In the genomic region with DNA sequence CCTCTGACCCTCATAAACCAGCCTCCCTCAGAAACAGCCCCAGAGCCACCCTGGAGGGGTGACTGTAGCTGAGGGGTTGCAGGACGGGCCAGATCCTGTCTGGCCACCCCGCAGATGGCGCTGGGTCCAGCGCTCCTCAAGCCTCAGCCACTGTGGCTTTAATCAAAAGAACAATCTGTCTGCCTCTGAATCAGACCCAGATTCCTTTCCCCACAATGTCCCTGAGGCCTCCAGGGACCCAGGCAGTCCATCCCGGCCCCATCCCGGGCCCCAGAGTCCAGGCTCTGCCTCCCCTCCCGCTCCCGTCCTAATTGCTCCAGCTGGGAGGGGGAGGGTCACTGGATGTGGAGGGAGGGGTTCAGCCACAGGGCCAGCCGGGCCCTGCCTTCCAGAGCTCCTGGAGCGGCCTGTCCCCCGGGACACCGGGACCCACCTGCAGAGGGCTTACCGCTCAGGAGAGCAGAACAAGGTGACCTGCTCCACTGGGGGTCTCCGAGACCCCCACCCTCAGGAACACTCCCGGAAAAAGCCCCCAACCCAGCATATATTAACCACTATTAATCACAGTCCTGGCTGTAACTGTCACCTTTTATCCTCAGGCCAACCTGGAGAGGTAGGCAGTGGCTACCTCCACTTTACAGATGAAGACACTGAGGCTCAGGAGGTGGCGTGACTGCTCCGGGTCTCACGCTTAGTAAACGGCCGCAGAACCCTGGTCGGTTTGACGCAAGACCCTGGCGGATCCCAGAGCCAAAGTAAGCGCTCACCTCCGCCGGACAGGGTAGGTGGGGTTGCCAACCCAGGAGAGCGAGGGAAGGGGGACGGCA, we compare ENCODE assay signal across 10 cellular contexts. TPM values are rescaled to one million over a fixed set of nuclear protein-coding genes. Genes with fewer than 3 reads are reported as not detected.
DNase-seq lines count a peak whose midpoint lies in the region; ATAC-seq, FAIRE-seq and TF ChIP-seq lines count a peak whose summit lies in the region.
"Had no signal": no experiment of that assay in that cellular context is flagged by ENCODE, and none has a peak within 500 bp of the region (broad histone marks: within the 10 kb centered on the region; RNA-seq: fewer than 3 reads in every experiment).

No MANE protein-coding gene starts in this region.

- no peak overlapping the region for H3K9ac ChIP-seq in keratinocyte (ENCODE audit: control insufficient read depth, extremely low read depth, insufficient read depth, low read length)
- H3K9ac ChIP-seq: BLaER1 had no signal

- DNase-seq in NCI-H82 (lab: John Stamatoyannopoulos, UW) (peak; percentile 45), NCI-H82 treated with DMSO at 0.1 percent for 48 hours (lab: John Stamatoyannopoulos, UW; ENCODE audit: unreplicated experiment) (no peak), astrocyte of the spinal cord (ENCODE audit: low read depth, low spot score) (no peak), keratinocyte (ENCODE audit: low read depth, low spot score) (no peak), SKM-1 treated with dmso at 0.1 percent for 144 hours (lab: John Stamatoyannopoulos, UW; ENCODE audit: unreplicated experiment) (no peak), NCI-H774 (lab: John Stamatoyannopoulos, UW) (no peak)
- no peak for DNase-seq in stimulated activated naive CD8-positive, alpha-beta T cell treated with anti-CD3 and anti-CD28 coated beads, Interleukin-15, amount 100 ng/mL, for 72 hours

- no peak overlapping the region for H2AFZ ChIP-seq in keratinocyte (ENCODE audit: control insufficient read depth, low read length)

- H4K20me1 ChIP-seq in keratinocyte (ENCODE audit: control insufficient read depth, extremely low read depth, insufficient read depth, low read length): no peaks in the 10 kb centered on the region

- H3K27me3 Mint-ChIP-seq in stimulated activated naive CD8-positive, alpha-beta T cell treated with anti-CD3 and anti-CD28 coated beads, Interleukin-15, amount 100 ng/mL, for 72 hours: peaks cover 80% of the 10 kb centered on the region

- H3K27ac ChIP-seq in keratinocyte (ENCODE audit: control insufficient read depth, insufficient read depth, low read length): no peak overlapping the region
- H3K27ac ChIP-seq: BLaER1, HL-60 had no signal

- peaks cover 39% of the 10 kb centered on the region for H3K79me2 ChIP-seq in keratinocyte (ENCODE audit: control insufficient read depth, insufficient read depth, low read length)

- TF ChIP-seq CTCF in astrocyte of the spinal cord (IDR thresholded peaks at IDR 0.05; ENCODE audit: low read depth, low read length) (no peak), keratinocyte (optimal IDR thresholded peaks at IDR 0.05 in 1 of 3, IDR thresholded peaks at IDR 0.05 in 1 of 3, conservative IDR thresholded peaks at IDR 0.05 in 1 of 3; ENCODE audit: extremely low read depth in 1 of 3, insufficient read depth in 2 of 3, low read length in 3 of 3) (no peak)

- peak overlapping the region; percentile 37 for H3K4me2 ChIP-seq in keratinocyte (ENCODE audit: control insufficient read depth, extremely low read depth, insufficient read depth, low read depth, low read length)

- peaks cover 0 to 10% of the 10 kb centered on the region in 2 experiments for H3K36me3 ChIP-seq in keratinocyte (ENCODE audit: control insufficient read depth in 2 of 2, extremely low read depth in 1 of 2, insufficient read depth in 2 of 2, low read length in 2 of 2)
- H3K36me3 ChIP-seq: BLaER1 had no signal

- peaks cover 30% of the 10 kb centered on the region for H3K4me1 ChIP-seq in keratinocyte (ENCODE audit: control insufficient read depth, extremely low read depth, insufficient read depth, low read length)

- no peaks in the 10 kb centered on the region for H3K27me3 ChIP-seq in keratinocyte (ENCODE audit: control insufficient read depth, extremely low read depth, insufficient read depth, low read length)

- H3K9me3 Mint-ChIP-seq in stimulated activated naive CD8-positive, alpha-beta T cell treated with anti-CD3 and anti-CD28 coated beads, Interleukin-15, amount 100 ng/mL, for 72 hours: no peaks in the 10 kb centered on the region

- H3K4me3 Mint-ChIP-seq in stimulated activated naive CD8-positive, alpha-beta T cell treated with anti-CD3 and anti-CD28 coated beads, Interleukin-15, amount 100 ng/mL, for 72 hours: peak overlapping the region; percentile 50 to 74

- peak overlapping the region in 1 of 2 donors; percentile 33 for H3K27ac Mint-ChIP-seq in stimulated activated naive CD8-positive, alpha-beta T cell treated with anti-CD3 and anti-CD28 coated beads, Interleukin-15, amount 100 ng/mL, for 72 hours

- ATAC-seq in stimulated activated naive CD8-positive, alpha-beta T cell treated with anti-CD3 and anti-CD28 coated beads, Interleukin-15, amount 100 ng/mL, for 72 hours: peak; percentile 16
- no peak for ATAC-seq in GM21390 (IDR thresholded peaks at IDR 0.05; ENCODE audit: unreplicated experiment)

- H3K4me3 ChIP-seq in astrocyte of the spinal cord (ENCODE audit: low read depth, low read length): peak overlapping the region; percentile 79
- H3K4me3 ChIP-seq in keratinocyte (ENCODE audit: control insufficient read depth in 2 of 3, extremely low read depth in 1 of 3, insufficient read depth in 2 of 3, low read depth in 1 of 3, low read length in 3 of 3): peak overlapping the region in 2 of 3 experiments; percentile 26 to 84

- in situ Hi-C loops in astrocyte of the spinal cord (cut with HindIII; ENCODE audit: low sequenced_read_pairs): no loop called here

- FAIRE-seq in keratinocyte (lab: Jason Lieb, UNC): no peak

- dilution Hi-C loops in keratinocyte (cut with MboI; ENCODE audit: extremely low pct_ligation_motif_present, low sequenced_read_pairs): no loop called here

- H3K9me3 ChIP-seq in keratinocyte (ENCODE audit: control insufficient read depth, low read depth, low read length): no peaks in the 10 kb centered on the region
- H3K9me3 ChIP-seq: BLaER1 had no signal

- no peaks in the 10 kb centered on the region for H3K9me1 ChIP-seq in keratinocyte (ENCODE audit: control insufficient read depth, extremely low read depth, insufficient read depth, low read length)

- peaks cover 25% of the 10 kb centered on the region for H3K4me1 Mint-ChIP-seq in stimulated activated naive CD8-positive, alpha-beta T cell treated with anti-CD3 and anti-CD28 coated beads, Interleukin-15, amount 100 ng/mL, for 72 hours

RNA-seq across cellular contexts. Expression of a gene that starts 0.8 kb away (rescaled TPM):
- polyA plus RNA-seq in keratinocyte: 144 to 223 TPM (median 185 TPM) in 3 replicates
- polyA plus RNA-seq in keratinocyte (2011; ENCODE audit: low read depth): 23.5 TPM
- 117 and 227 TPM in 2 replicates for polyA plus RNA-seq in keratinocyte (2011; cell fraction: cytosol; rRNA removed)
- 304 and 450 TPM in 2 replicates for polyA plus RNA-seq in keratinocyte (2011; cell fraction: nucleus; rRNA removed)
- 121 and 176 TPM in 2 replicates for polyA plus RNA-seq in keratinocyte (2012; ENCODE audit: low replicate concordance)
- polyA minus RNA-seq in keratinocyte: 87.9 to 246 TPM (median 131 TPM) in 3 replicates
- polyA minus RNA-seq in keratinocyte (2011; cell fraction: cytosol; rRNA and poly(A)+ RNA removed): 300 TPM
- 125 and 154 TPM in 2 replicates for polyA minus RNA-seq in keratinocyte (2011; cell fraction: nucleus; rRNA and poly(A)+ RNA removed)

RNA-seq across cellular contexts. Expression of a gene that starts 15.5 kb away (rescaled TPM):
- polyA plus RNA-seq in keratinocyte: not detected in 3 replicates
- not detected for polyA plus RNA-seq in keratinocyte (2011; ENCODE audit: low read depth)
- polyA plus RNA-seq in keratinocyte (2011; cell fraction: cytosol; rRNA removed): not detected in 2 replicates
- polyA plus RNA-seq in keratinocyte (2011; cell fraction: nucleus; rRNA removed): not detected in 2 replicates
- not detected in 2 replicates for polyA plus RNA-seq in keratinocyte (2012; ENCODE audit: low replicate concordance)
- polyA minus RNA-seq in keratinocyte: not detected in 3 replicates
- not detected for polyA minus RNA-seq in keratinocyte (2011; cell fraction: cytosol; rRNA and poly(A)+ RNA removed)
- not detected in 2 replicates for polyA minus RNA-seq in keratinocyte (2011; cell fraction: nucleus; rRNA and poly(A)+ RNA removed)

RNA-seq across cellular contexts. Expression of a gene that starts 21.7 kb away (rescaled TPM):
- 0.28 to 0.80 TPM (median 0.46 TPM) in 3 replicates for polyA plus RNA-seq in keratinocyte
- 0.42 TPM for polyA plus RNA-seq in keratinocyte (2011; ENCODE audit: low read depth)
- polyA plus RNA-seq in keratinocyte (2011; cell fraction: cytosol; rRNA removed): 0.04 and 0.16 TPM in 2 replicates
- 2.4 and 3.6 TPM in 2 replicates for polyA plus RNA-seq in keratinocyte (2011; cell fraction: nucleus; rRNA removed)
- 0.23 and 0.82 TPM in 2 replicates for polyA plus RNA-seq in keratinocyte (2012; ENCODE audit: low replicate concordance)
- 0.10 to 0.77 TPM (median 0.26 TPM) in 3 replicates for polyA minus RNA-seq in keratinocyte
- not detected for polyA minus RNA-seq in keratinocyte (2011; cell fraction: cytosol; rRNA and poly(A)+ RNA removed)
- polyA minus RNA-seq in keratinocyte (2011; cell fraction: nucleus; rRNA and poly(A)+ RNA removed): 1.3 and 1.4 TPM in 2 replicates

RNA-seq across cellular contexts. Expression of a gene that starts 49.7 kb away (rescaled TPM):
- 2.6 to 14.0 TPM (median 4.6 TPM) in 3 replicates for polyA plus RNA-seq in keratinocyte
- 2.5 TPM for polyA plus RNA-seq in keratinocyte (2011; ENCODE audit: low read depth)
- 6.8 and 8.4 TPM in 2 replicates for polyA plus RNA-seq in keratinocyte (2011; cell fraction: cytosol; rRNA removed)
- 2.1 TPM in 2 replicates for polyA plus RNA-seq in keratinocyte (2011; cell fraction: nucleus; rRNA removed)
- polyA plus RNA-seq in keratinocyte (2012; ENCODE audit: low replicate concordance): 2.6 and 4.3 TPM in 2 replicates
- 0.23 to 0.77 TPM in 2 of 3 replicates, not detected in the other for polyA minus RNA-seq in keratinocyte
- polyA minus RNA-seq in keratinocyte (2011; cell fraction: cytosol; rRNA and poly(A)+ RNA removed): 8.2 TPM
- 0.21 TPM in 1 of 2 replicates, not detected in the other for polyA minus RNA-seq in keratinocyte (2011; cell fraction: nucleus; rRNA and poly(A)+ RNA removed)
